ENCODE assay signal across 21 cellular contexts in genomic region chr1:93638307-93638847, GRCh38. TPM values are rescaled to one million over a fixed set of nuclear protein-coding genes. Genes with fewer than 3 reads are reported as not detected.
DNase-seq lines count a peak whose midpoint lies in the region; ATAC-seq lines count a peak whose summit lies in the region.
"Had no signal": no experiment of that assay in that cellular context is flagged by ENCODE, and none has a peak within 500 bp of the region (broad histone marks: within the 10 kb centered on the region; RNA-seq: fewer than 3 reads in every experiment).

No MANE protein-coding gene starts in this region.

- 0 out of 2 replicates have a peak overlapping the region, but pooled peaks have one; percentile 23 for H3K27ac ChIP-seq in HUES6 (ENCODE audit: low read depth, low read length)
- H3K27ac ChIP-seq: ovary, SJSA1, transverse colon had no signal

- peaks cover 3% of the 10 kb centered on the region; the same call in 1 of the 2 replicates for H3K9me3 ChIP-seq in HUES6 (ENCODE audit: control insufficient read depth, insufficient read depth, low read depth, low read length)
- H3K9me3 ChIP-seq: ovary, SJSA1, transverse colon had no signal

- no peak overlapping the region for H3K9ac ChIP-seq in HUES6 (ENCODE audit: low read length)

- ATAC-seq in HG02623 (IDR thresholded peaks at IDR 0.05; ENCODE audit: unreplicated experiment) (no peak), GM21526 (IDR thresholded peaks at IDR 0.05; ENCODE audit: low FRiP score, unreplicated experiment) (no peak)
- ATAC-seq: activated CD8-positive, alpha-beta T cell treated with anti-CD3 and anti-CD28 coated beads for 36 hours; activated T-cell treated with anti-CD3 and anti-CD28 coated beads, Interleukin-2, amount 50 U/mL, for 4 hours had no signal

- no peak overlapping the region for H3K4me3 ChIP-seq in HUES6 (ENCODE audit: low read depth, low read length)
- H3K4me3 ChIP-seq: ovary, SJSA1, transverse colon had no signal

- H3K27me3 ChIP-seq in HUES6 (ENCODE audit: control insufficient read depth, insufficient read depth, low read length) = no peaks in the 10 kb centered on the region
- H3K27me3 ChIP-seq: ovary, SJSA1, transverse colon had no signal

- H3K4me1 ChIP-seq in HUES6 (ENCODE audit: control insufficient read depth, insufficient read depth, low read length) = peaks cover 30% of the 10 kb centered on the region
- H3K4me1 ChIP-seq: transverse colon had no signal

- DNase-seq in astrocyte of the hippocampus (ENCODE audit: low read depth, low spot score) (peak; percentile 74), left kidney (ENCODE audit: low read depth, low spot score) (peak; percentile 34), renal cortical epithelial cell (ENCODE audit: low read depth) (peak; percentile 31), GDM1 (lab: John Stamatoyannopoulos, UW) (no peak), NCI-H2171 (lab: John Stamatoyannopoulos, UW) (no peak)
- DNase-seq: activated CD4-positive, CD25-positive, alpha-beta regulatory T cell; activated CD8-positive, alpha-beta T cell treated with anti-CD3 and anti-CD28 coated beads for 36 hours; activated naive CD4-positive, alpha-beta T cell treated with anti-CD3 and anti-CD28 coated beads, Interleukin-2, amount 10 ng/mL, durations not matched to agents 7 days and 5 days; activated T-cell treated with anti-CD3 and anti-CD28 coated beads, Interleukin-2, amount 50 U/mL, for 4 hours; AML-193; COR-L47; NCI-H1105 treated with DMSO at 0.1 percent for 48 hours; NCI-H524 treated with DMSO at 0.1 percent for 48 hours; ovary; stimulated activated CD4-positive, alpha-beta T cell treated with anti-CD3 and anti-CD28 coated beads, Interleukin-1b, Interleukin-23, amount 100 ng/mL, for 48 hours; stimulated activated naive CD4-positive, alpha-beta T cell treated with Interleukin-2 at 50 U/mL for 16 hours; transverse colon had no signal

- peaks cover 33% of the 10 kb centered on the region; the same call in 1 of the 2 replicates for H3K36me3 ChIP-seq in HUES6 (ENCODE audit: control insufficient read depth, insufficient read depth, low read length)
- H3K36me3 ChIP-seq: ovary, transverse colon had no signal

RNA-seq across cellular contexts. Expression of gene BCAR3, which starts 43.3 kb away (rescaled TPM):
- 41.0 and 75.9 TPM in 2 replicates for total RNA-seq in renal cortical epithelial cell

Comparison
In these comparisons a context has a peak if more than half of its experiments do, and no peak if none do; other contexts are left out.
1. DNase-seq: peak in astrocyte of the hippocampus (single experiment), left kidney (single experiment) and renal cortical epithelial cell (single experiment); none in GDM1 (single experiment) and NCI-H2171 (single experiment).